9 cellular contexts compared by ENCODE assay signal in the genomic region with DNA sequence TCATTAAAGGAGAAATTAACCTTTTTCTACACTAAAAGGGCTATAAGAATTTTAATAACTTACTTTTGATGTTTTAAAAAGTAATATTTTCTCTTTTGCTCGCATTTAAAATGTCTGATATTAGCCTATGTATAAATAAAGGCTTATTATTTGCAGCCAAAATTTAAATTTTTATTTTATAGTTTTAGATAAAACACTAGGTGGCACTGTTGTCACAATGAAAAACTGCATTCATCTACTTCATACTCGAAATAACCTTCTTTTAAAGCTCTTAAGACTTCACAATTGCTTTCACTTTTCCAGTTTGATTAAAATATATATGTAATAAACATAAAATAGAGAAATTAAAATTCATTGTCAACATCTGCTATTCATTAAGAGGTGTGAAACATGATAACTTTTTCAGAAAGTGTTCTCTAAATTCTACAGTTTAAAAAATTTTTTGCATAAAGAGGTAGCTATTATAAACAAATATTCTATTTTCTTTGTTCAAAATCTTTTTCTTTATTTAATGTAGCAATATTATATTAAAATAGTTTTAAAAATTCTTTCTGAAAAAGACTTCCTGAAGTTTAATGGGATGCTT.
A peak's percentile ranks its signal among the peaks of the same experiment; 100 is the strongest.
DNase-seq lines count a peak whose midpoint lies in the region; ATAC-seq and TF ChIP-seq lines count a peak whose summit lies in the region.
"Had no signal": no experiment of that assay in that cellular context is flagged by ENCODE, and none has a peak within 500 bp of the region (broad histone marks: within the 10 kb centered on the region; RNA-seq: fewer than 3 reads in every experiment).

No MANE protein-coding gene starts in this region.

- no peak overlapping the region for H3K27ac ChIP-seq in psoas muscle

- no peaks in the 10 kb centered on the region for H3K36me3 ChIP-seq in psoas muscle (ENCODE audit: insufficient read depth in 1 of 2, low read depth in 1 of 2)

- no peak overlapping the region for H3K4me3 ChIP-seq in psoas muscle

- H3K27me3 ChIP-seq in psoas muscle (ENCODE audit: insufficient read depth in 3 of 3, low read length in 2 of 3) = no peaks in the 10 kb centered on the region

- no peaks in the 10 kb centered on the region for H3K9me3 ChIP-seq in psoas muscle

- TF ChIP-seq CTCF in psoas muscle (IDR thresholded peaks at IDR 0.05) = peak; percentile 53

- DNase-seq in NCI-H1417 (lab: John Stamatoyannopoulos, UW) (peak in 2 of 3 experiments; percentile 8 to 50), NCI-H1417 treated with DMSO at 0.1 percent for 48 hours (lab: John Stamatoyannopoulos, UW) (no peak), NCI-H2196 treated with DMSO at 0.1 percent for 48 hours (lab: John Stamatoyannopoulos, UW; ENCODE audit: unreplicated experiment) (peak; percentile 2), dermis blood vessel endothelial cell (peak; percentile 37), psoas muscle (no peak)
- no peak for DNase-seq in stimulated activated CD4-positive, alpha-beta T cell treated with anti-CD3 and anti-CD28 coated beads, Interleukin-4, amount 100 ng/mL, for 4 hours

- whole genome bisulfite sequencing in psoas muscle, 3 donors = 1 to 4% (median 3%) methylated on average over 2 of the region's 2 CpGs

- intact Hi-C loops in psoas muscle (cut with DNase I) = loop anchor here in 1 of 2 donors (5.0 kb wide), 1 partner anchor 474 kb away; no protein-coding TSS in a partner anchor

- no peak for ATAC-seq in psoas muscle
- ATAC-seq in GM18909 (IDR thresholded peaks at IDR 0.05; ENCODE audit: poor library complexity, unreplicated experiment) = no peak
- no peak for ATAC-seq in HG02571 (IDR thresholded peaks at IDR 0.05; ENCODE audit: unreplicated experiment)
- ATAC-seq: Panc1 had no signal

- H3K4me1 ChIP-seq in psoas muscle = no peaks in the 10 kb centered on the region

Comparison
In these comparisons a context has a peak if more than half of its experiments do, and no peak if none do; other contexts are left out.
1. DNase-seq: peak in NCI-H1417 (2 of 3), NCI-H2196 treated with DMSO at 0.1 percent for 48 hours (single experiment) and dermis blood vessel endothelial cell (single experiment); none in NCI-H1417 treated with DMSO at 0.1 percent for 48 hours (single experiment), psoas muscle (0 of 2) and stimulated activated CD4-positive, alpha-beta T cell treated with anti-CD3 and anti-CD28 coated beads, Interleukin-4, amount 100 ng/mL, for 4 hours (0 of 2).